16 cellular contexts compared by ENCODE assay signal in the genomic region with DNA sequence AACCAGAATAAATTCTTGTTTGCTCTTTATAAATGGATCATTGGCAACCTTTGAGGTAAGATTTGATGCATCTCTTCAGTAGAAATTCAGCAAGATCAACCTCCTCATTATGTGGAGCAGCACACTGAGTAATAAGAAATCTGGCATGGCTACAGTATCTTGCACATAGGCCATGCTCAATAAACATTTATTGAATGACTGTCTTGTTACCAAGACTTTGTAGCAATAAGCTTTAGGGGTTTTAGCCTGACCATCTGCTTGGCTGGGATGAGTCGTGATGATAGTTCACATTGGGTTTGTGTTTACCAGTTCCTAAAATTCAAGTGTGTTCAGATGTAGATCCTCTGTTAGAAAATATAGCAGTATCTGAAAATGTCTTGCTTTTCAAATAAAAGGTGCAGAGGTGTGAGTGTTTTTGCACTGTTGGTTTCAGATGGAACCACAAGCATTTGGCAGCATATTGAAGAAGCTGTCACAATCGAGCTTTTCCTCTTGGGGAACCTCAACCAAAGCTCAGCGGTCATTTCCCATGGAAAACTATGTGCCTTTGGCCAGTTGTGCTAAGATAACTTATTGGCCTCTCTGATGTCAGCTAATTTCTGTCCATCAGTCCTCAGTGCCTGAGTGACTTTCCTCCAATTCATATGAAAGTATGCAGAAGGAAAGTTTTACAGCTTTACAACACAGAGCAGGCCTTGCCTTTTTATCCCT.
A peak's percentile ranks its signal among the peaks of the same experiment; 100 is the strongest.
DNase-seq lines count a peak whose midpoint lies in the region; ATAC-seq and TF ChIP-seq lines count a peak whose summit lies in the region.
"Had no signal": no experiment of that assay in that cellular context is flagged by ENCODE, and none has a peak within 500 bp of the region (broad histone marks: within the 10 kb centered on the region; RNA-seq: fewer than 3 reads in every experiment).

No MANE protein-coding gene starts in this region.

- peaks cover 58% of the 10 kb centered on the region for H3K4me1 Mint-ChIP-seq in HFFc6 (ENCODE audit: low read depth)
- H3K4me1 Mint-ChIP-seq in activated CD4-positive, alpha-beta T cell treated with anti-CD3 and anti-CD28 coated beads for 36 hours: no peaks in the 10 kb centered on the region
- H3K4me1 Mint-ChIP-seq: activated CD4-positive, alpha-beta T cell treated with anti-CD3 and anti-CD28 coated beads, Interleukin-2, amount 10 ng/mL, durations not matched to agents 24 days and 14 days; nephron had no signal

- H3K36me3 Mint-ChIP-seq in HFFc6 (ENCODE audit: low read depth): no peaks in the 10 kb centered on the region
- no peaks in the 10 kb centered on the region for H3K36me3 Mint-ChIP-seq in activated CD4-positive, alpha-beta T cell treated with anti-CD3 and anti-CD28 coated beads for 36 hours (ENCODE audit: low read depth)

- CTCF ChIA-PET in activated CD4-positive, alpha-beta T cell treated with anti-CD3 and anti-CD28 coated beads for 36 hours (lab: Charles Lee): interaction anchor here (1.5 kb wide), 1 partner anchor 19 kb away, joined by 3 read pairs; no protein-coding TSS in a partner anchor

- ATAC-seq in GM18517 (IDR thresholded peaks at IDR 0.05; ENCODE audit: unreplicated experiment): no peak
- no peak for ATAC-seq in activated CD4-positive, alpha-beta T cell treated with anti-CD3 and anti-CD28 coated beads for 36 hours

- no peak overlapping the region for H3K4me3 Mint-ChIP-seq in HFFc6
- H3K4me3 Mint-ChIP-seq in activated CD4-positive, alpha-beta T cell treated with anti-CD3 and anti-CD28 coated beads for 36 hours: no peak overlapping the region
- H3K4me3 Mint-ChIP-seq: activated CD4-positive, alpha-beta T cell treated with anti-CD3 and anti-CD28 coated beads, Interleukin-2, amount 10 ng/mL, durations not matched to agents 24 days and 14 days; nephron had no signal

- no peaks in the 10 kb centered on the region for H3K27me3 Mint-ChIP-seq in HFFc6 (ENCODE audit: insufficient read depth)
- H3K27me3 Mint-ChIP-seq in activated CD4-positive, alpha-beta T cell treated with anti-CD3 and anti-CD28 coated beads for 36 hours: no peaks in the 10 kb centered on the region
- H3K27me3 Mint-ChIP-seq: activated CD4-positive, alpha-beta T cell treated with anti-CD3 and anti-CD28 coated beads, Interleukin-2, amount 10 ng/mL, durations not matched to agents 24 days and 14 days had no signal

- POLR2A ChIA-PET in activated CD4-positive, alpha-beta T cell treated with anti-CD3 and anti-CD28 coated beads for 36 hours (lab: Charles Lee): interaction anchor here (0.5 kb wide), 1 partner anchor 520 kb away, joined by 3 read pairs; no protein-coding TSS in a partner anchor

- no peaks in the 10 kb centered on the region for H3K9me3 Mint-ChIP-seq in HFFc6
- H3K9me3 Mint-ChIP-seq in activated CD4-positive, alpha-beta T cell treated with anti-CD3 and anti-CD28 coated beads for 36 hours (ENCODE audit: low read depth): no peaks in the 10 kb centered on the region
- H3K9me3 Mint-ChIP-seq: activated CD4-positive, alpha-beta T cell treated with anti-CD3 and anti-CD28 coated beads, Interleukin-2, amount 10 ng/mL, durations not matched to agents 24 days and 14 days had no signal

- H3K4me3 ChIP-seq in astrocyte of the spinal cord (ENCODE audit: low read depth, low read length): no peak overlapping the region
- H3K4me3 ChIP-seq: uterus had no signal

- intact Hi-C loops in activated CD4-positive, alpha-beta T cell treated with anti-CD3 and anti-CD28 coated beads for 36 hours (cut with DNase I, micrococcal nuclease): no loop called here

- peak overlapping the region; percentile 27; the same call in 1 of the 2 replicates for H3K27ac Mint-ChIP-seq in HFFc6
- H3K27ac Mint-ChIP-seq in activated CD4-positive, alpha-beta T cell treated with anti-CD3 and anti-CD28 coated beads for 36 hours: no peak overlapping the region
- H3K27ac Mint-ChIP-seq: activated CD4-positive, alpha-beta T cell treated with anti-CD3 and anti-CD28 coated beads, Interleukin-2, amount 10 ng/mL, durations not matched to agents 24 days and 14 days; nephron had no signal

- in situ Hi-C loops in astrocyte of the spinal cord (cut with HindIII; ENCODE audit: low sequenced_read_pairs): no loop called here

- TF ChIP-seq CTCF in HFFc6 (IDR thresholded peaks at IDR 0.05) (no peak), astrocyte of the spinal cord (IDR thresholded peaks at IDR 0.05; ENCODE audit: low read depth, low read length) (no peak)

- DNase-seq in AG08395 (ENCODE audit: low spot score): peak; percentile 26
- DNase-seq in HFFc6: peak; percentile 53
- DNase-seq in astrocyte of the spinal cord (ENCODE audit: low read depth, low spot score): peak; percentile 42
- DNase-seq in iris pigment epithelial cell (ENCODE audit: low read depth): peak; percentile 45
- no peak for DNase-seq in effector CD8-positive, alpha-beta T cell (lab: John Stamatoyannopoulos, UW)
- no peak for DNase-seq in T-helper 1 cell
- DNase-seq in activated CD4-positive, alpha-beta T cell treated with anti-CD3 and anti-CD28 coated beads for 36 hours: no peak
- DNase-seq: activated CD4-positive, alpha-beta T cell treated with anti-CD3 and anti-CD28 coated beads, Interleukin-2, amount 10 ng/mL, durations not matched to agents 24 days and 14 days; activated naive CD4-positive, alpha-beta T cell treated with Interleukin-2 at 50 U/mL for 16 hours; AML-193; effector memory CD4-positive, alpha-beta T cell; NCI-H1694; NCI-H446; uterus had no signal

Comparison
In these comparisons a context has a peak if more than half of its experiments do, and no peak if none do; other contexts are left out.
1. DNase-seq: peak in AG08395 (single experiment), HFFc6 (single experiment), astrocyte of the spinal cord (single experiment) and iris pigment epithelial cell (single experiment); none in effector CD8-positive, alpha-beta T cell (single experiment), T-helper 1 cell (0 of 5) and activated CD4-positive, alpha-beta T cell treated with anti-CD3 and anti-CD28 coated beads for 36 hours (single experiment).